Comparison of ENCODE assay signal across 14 cellular contexts in the genomic region with DNA sequence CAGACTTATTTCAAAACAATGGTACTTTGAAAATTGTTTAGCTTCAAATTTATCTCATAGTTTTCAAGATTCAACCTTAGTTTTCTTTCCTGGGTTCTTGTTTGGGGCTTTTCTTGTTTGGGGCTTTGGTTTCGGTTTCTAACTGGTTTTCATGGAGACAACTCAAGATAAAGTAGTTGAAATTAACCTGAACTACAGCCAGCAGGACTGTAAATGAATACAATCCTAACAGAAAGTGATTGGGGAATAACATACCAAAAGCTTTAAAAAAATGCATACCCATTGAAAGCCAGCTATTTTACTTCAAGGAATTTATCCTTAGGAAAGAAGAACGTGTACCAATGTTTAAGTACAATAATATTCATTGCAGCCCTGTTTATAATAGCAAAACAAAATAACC.
"Had no signal": no experiment of that assay in that cellular context is flagged by ENCODE, and none has a peak within 500 bp of the region (broad histone marks: within the 10 kb centered on the region; RNA-seq: fewer than 3 reads in every experiment).

No MANE protein-coding gene starts in this region.

- ATAC-seq: left lung; stimulated activated naive CD8-positive, alpha-beta T cell treated with anti-CD3 and anti-CD28 coated beads, Interleukin-15, Interleukin-2, amounts not matched to agents 100 U/mL and 50 U/mL, for 24 hours; upper lobe of right lung had no signal

- H3K9me3 ChIP-seq: left lung, suprapubic skin, upper lobe of right lung had no signal

- H3K4me1 ChIP-seq: foreskin keratinocyte, left lung, suprapubic skin, upper lobe of right lung had no signal

- H3K27ac ChIP-seq: foreskin keratinocyte, left lung, suprapubic skin, upper lobe of right lung had no signal

- DNase-seq: activated CD4-positive, alpha-beta memory T cell treated with anti-CD3 and anti-CD28 coated beads for 36 hours; activated CD4-positive, alpha-beta T cell treated with anti-CD3 and anti-CD28 coated beads for 1 hour; activated gamma-delta T cell; activated naive CD8-positive, alpha-beta T cell treated with anti-CD3 and anti-CD28 coated beads for 36 hours; activated T-cell treated with anti-CD3 and anti-CD28 coated beads, Interleukin-2, amount 50 U/mL, for 48 hours; anterior cingulate cortex; left lung; stimulated activated CD4-positive, alpha-beta T cell treated with anti-CD3 and anti-CD28 coated beads, Interleukin-2, amount 100 ng/mL, for 48 hours; stimulated activated CD8-positive, alpha-beta memory T cell treated with anti-CD3 and anti-CD28 coated beads, Interleukin-4, amount 100 ng/mL, for 48 hours; stimulated activated naive CD8-positive, alpha-beta T cell treated with anti-CD3 and anti-CD28 coated beads, Interleukin-15, Interleukin-2, amounts not matched to agents 100 U/mL and 50 U/mL, for 24 hours; T-helper 9 cell; upper lobe of right lung had no signal

- H3K27me3 ChIP-seq: left lung, suprapubic skin, upper lobe of right lung had no signal

- H3K36me3 ChIP-seq: left lung, suprapubic skin, upper lobe of right lung had no signal

- H3K4me3 ChIP-seq: left lung, suprapubic skin, upper lobe of right lung had no signal
